Comparison of ENCODE assay signal across 9 cellular contexts in genomic region chr17:52106638-52107261, GRCh38. TPM values are rescaled to one million over a fixed set of nuclear protein-coding genes. Genes with fewer than 3 reads are reported as not detected.
DNase-seq lines count a peak whose midpoint lies in the region; ATAC-seq and TF ChIP-seq lines count a peak whose summit lies in the region.
"Had no signal": no experiment of that assay in that cellular context is flagged by ENCODE, and none has a peak within 500 bp of the region (broad histone marks: within the 10 kb centered on the region; RNA-seq: fewer than 3 reads in every experiment).

No MANE protein-coding gene starts in this region.

- peak; percentile 55 for TF ChIP-seq RAD21 in HCT116 (IDR thresholded peaks at IDR 0.05; ENCODE audit: low read depth)

- RAD21 ChIA-PET in HCT116 (lab: Charles Lee; ENCODE audit: low non-redundant PET in 1 of 2, low total read pairs in 2 of 2, uncharacterized antibody in 2 of 2, unreplicated experiment in 2 of 2), result interaction anchor here in 1 of 2 experiments (1.4 kb wide), 1 partner anchor 342 kb away, joined by 4 read pairs; no protein-coding TSS in a partner anchor

- no peak for TF ChIP-seq POLR2A in HCT116 (IDR thresholded peaks at IDR 0.05; ENCODE audit: borderline replicate concordance, extremely low read depth, insufficient read depth, insufficient read length)

- H3K9ac ChIP-seq in HCT116 (ENCODE audit: low read length), result no peak overlapping the region
- H3K9ac ChIP-seq: BLaER1 had no signal

- H4K20me1 ChIP-seq in HCT116 (ENCODE audit: insufficient read depth), result no peaks in the 10 kb centered on the region
- H4K20me1 ChIP-seq in hepatocyte (ENCODE audit: insufficient read depth, poor library complexity, severe bottlenecking), result no peaks in the 10 kb centered on the region
- H4K20me1 ChIP-seq: BLaER1 had no signal

- H3K27me3 ChIP-seq in HCT116 (ENCODE audit: insufficient read depth, low read length) (no peaks in the 10 kb centered on the region), hepatocyte (peaks cover 3% of the 10 kb centered on the region)
- H3K27me3 ChIP-seq: BLaER1 had no signal

- CTCF ChIA-PET in HCT116 (lab: Charles Lee), result interaction anchor here (1.0 to 1.9 kb wide), 4 partner anchors 342 to 808 kb away, joined by 4 to 11 read pairs (median 5); no protein-coding TSS in a partner anchor
- CTCF ChIA-PET in activated naive CD4-positive, alpha-beta T cell treated with anti-CD3 and anti-CD28 coated beads for 36 hours (lab: Charles Lee), result interaction anchor here (0.6 to 5.1 kb wide), 12 partner anchors 8 to 733 kb away, joined by 3 to 43 read pairs (median 3); no protein-coding TSS in a partner anchor

- H3K4me1 ChIP-seq in HCT116 (ENCODE audit: control insufficient read depth in 1 of 2, insufficient read depth in 2 of 2, low read length in 2 of 2), result no peaks in the 10 kb centered on the region
- H3K4me1 ChIP-seq in hepatocyte (ENCODE audit: insufficient read depth), result no peaks in the 10 kb centered on the region
- H3K4me1 ChIP-seq: BLaER1 had no signal

- H3K36me3 ChIP-seq in HCT116 (ENCODE audit: control insufficient read depth in 1 of 2, insufficient read depth in 2 of 2, low read length in 2 of 2) (no peaks in the 10 kb centered on the region), hepatocyte (replicated peaks; ENCODE audit: insufficient read depth, low read depth) (no peaks in the 10 kb centered on the region)
- H3K36me3 ChIP-seq: BLaER1 had no signal

- no peaks in the 10 kb centered on the region for H3K9me2 ChIP-seq in HCT116 (ENCODE audit: insufficient read depth)
- no peaks in the 10 kb centered on the region for H3K9me2 ChIP-seq in hepatocyte (replicated peaks; ENCODE audit: insufficient read depth)

- no peak overlapping the region for H3K4me2 ChIP-seq in HCT116 (ENCODE audit: low read length)
- H3K4me2 ChIP-seq in hepatocyte, result no peak overlapping the region
- H3K4me2 ChIP-seq: BLaER1 had no signal

- peaks cover 0 to 5% of the 10 kb centered on the region in 2 experiments; a peak in 2 of 4 replicates for H3K9me3 ChIP-seq in HCT116 (ENCODE audit: control insufficient read depth in 1 of 2, insufficient read depth in 1 of 2, low read depth in 1 of 2, low read length in 2 of 2)
- H3K9me3 ChIP-seq in hepatocyte (ENCODE audit: low read depth), result no peaks in the 10 kb centered on the region
- H3K9me3 ChIP-seq: BLaER1 had no signal

- no TSS peak for BruUV-seq in HCT116 (replicated peaks; lab: Mats Ljungman, UMichigan)

- 42% methylated on average over 7 of the region's 7 CpGs for WGBS in hepatocyte (ENCODE audit: low lambda C conversion rate, missing lambda C conversion rate)

- peak; percentile 24 to 96 (median 70); a peak in 4 of 6 replicates for TF ChIP-seq CTCF in HCT116 (IDR thresholded peaks at IDR 0.05 in 2 of 3, conservative IDR thresholded peaks at IDR 0.05 in 1 of 3; ENCODE audit: borderline replicate concordance in 1 of 3, insufficient read depth in 1 of 3, low read depth in 2 of 3, low read length in 2 of 3)
- TF ChIP-seq CTCF in hepatocyte (IDR thresholded peaks at IDR 0.05; ENCODE audit: poor library complexity), result peak; percentile 96

- H3K27ac ChIP-seq in HCT116 (ENCODE audit: low read depth, low read length), result no peak overlapping the region
- H3K27ac ChIP-seq in hepatocyte, result no peak overlapping the region
- H3K27ac ChIP-seq: BLaER1 had no signal

- peaks cover 17% of the 10 kb centered on the region for H3K27me3 Mint-ChIP-seq in activated naive CD4-positive, alpha-beta T cell treated with anti-CD3 and anti-CD28 coated beads for 36 hours (ENCODE audit: low read depth)

- H3K79me2 ChIP-seq in HCT116 (ENCODE audit: insufficient read depth, low read length) (no peaks in the 10 kb centered on the region), hepatocyte (no peaks in the 10 kb centered on the region)

- H2AFZ ChIP-seq in HCT116 (ENCODE audit: low read depth, low read length, poor library complexity, severe bottlenecking), result no peak overlapping the region
- no peak overlapping the region for H2AFZ ChIP-seq in hepatocyte

- POLR2A ChIA-PET in HCT116 (lab: Charles Lee), result no interaction called here

- no peak overlapping the region for H3K4me3 ChIP-seq in HCT116 (replicated peaks in 1 of 2; ENCODE audit: low read depth in 1 of 2, low read length in 2 of 2)
- no peak overlapping the region for H3K4me3 ChIP-seq in hepatocyte
- H3K4me3 ChIP-seq: BLaER1 had no signal

- H3K36me3 Mint-ChIP-seq in activated naive CD4-positive, alpha-beta T cell treated with anti-CD3 and anti-CD28 coated beads for 36 hours (ENCODE audit: low read depth), result no peaks in the 10 kb centered on the region

- no peaks in the 10 kb centered on the region for H3K9me3 Mint-ChIP-seq in activated naive CD4-positive, alpha-beta T cell treated with anti-CD3 and anti-CD28 coated beads for 36 hours

- no peaks in the 10 kb centered on the region for H3K4me1 Mint-ChIP-seq in activated naive CD4-positive, alpha-beta T cell treated with anti-CD3 and anti-CD28 coated beads for 36 hours (ENCODE audit: low read depth)

- ATAC-seq in HCT116 (peak; percentile 50; the same call in 1 of the 2 replicates), HG03039 (IDR thresholded peaks at IDR 0.05; ENCODE audit: unreplicated experiment) (no peak)

- H3K4me3 Mint-ChIP-seq in activated naive CD4-positive, alpha-beta T cell treated with anti-CD3 and anti-CD28 coated beads for 36 hours, result no peak overlapping the region

- intact Hi-C loops in HCT116 (cut with micrococcal nuclease), result loop anchor here (1.0 to 5.0 kb wide), 2 partner anchors 342 to 734 kb away; no protein-coding TSS in a partner anchor
- intact Hi-C loops in activated naive CD4-positive, alpha-beta T cell treated with anti-CD3 and anti-CD28 coated beads for 36 hours (cut with micrococcal nuclease), result loop anchor here (1.0 to 2.0 kb wide), 3 partner anchors 246 to 736 kb away; no protein-coding TSS in a partner anchor

- no peak overlapping the region for H3K27ac Mint-ChIP-seq in activated naive CD4-positive, alpha-beta T cell treated with anti-CD3 and anti-CD28 coated beads for 36 hours

- peak; percentile 26 for DNase-seq in DMS79 treated with DMSO at 0.1 percent for 48 hours (lab: John Stamatoyannopoulos, UW)
- no peak for DNase-seq in DMS79 (lab: John Stamatoyannopoulos, UW)
- DNase-seq in HCT116 (ENCODE audit: low read depth, low spot score), result peak; percentile 19
- peak; percentile 26 for DNase-seq in NCI-H460 (ENCODE audit: extremely low read depth, low read depth)
- DNase-seq in activated naive CD4-positive, alpha-beta T cell treated with anti-CD3 and anti-CD28 coated beads for 36 hours, result peak; percentile 66
- DNase-seq in hepatocyte (ENCODE audit: low spot score), result peak; percentile 75
- DNase-seq in stimulated activated CD4-positive, alpha-beta T cell treated with anti-CD3 and anti-CD28 coated beads, Interleukin-12 subunit alpha, Interleukin-12 subunit beta, amount 100 ng/mL, for 24 hours (ENCODE audit: low read depth in 2 of 2), result peak; percentile 1 to 37

TF ChIP-seq in HCT116, 20 proteins besides CTCF, POLR2A, EP300 and RAD21 (continues in another document):
- TF ChIP-seq JUND (IDR thresholded peaks at IDR 0.05) (no peak), FOSL1 (IDR thresholded peaks at IDR 0.05; ENCODE audit: low read depth) (no peak), EZH2 (IDR thresholded peaks at IDR 0.05) (no peak), ELF1 (IDR thresholded peaks at IDR 0.05; ENCODE audit: borderline replicate concordance, low read depth) (no peak), EGR1 (IDR thresholded peaks at IDR 0.05; ENCODE audit: low read depth) (no peak), REST (IDR thresholded peaks at IDR 0.05; ENCODE audit: low read depth) (no peak), ZFX (IDR thresholded peaks at IDR 0.05) (no peak), SP1 (IDR thresholded peaks at IDR 0.05; ENCODE audit: low read depth) (no peak), MAX (IDR thresholded peaks at IDR 0.05) (no peak), ATF3 (IDR thresholded peaks at IDR 0.05) (no peak), CBX3 (IDR thresholded peaks at IDR 0.05; ENCODE audit: low read depth) (no peak), CEBPB (IDR thresholded peaks at IDR 0.05; ENCODE audit: low read depth) (no peak), ZNF274 (IDR thresholded peaks at IDR 0.05; ENCODE audit: low read depth, low read length) (no peak)

RNA-seq across cellular contexts. Expression of gene CA10, which starts 51.8 kb away (rescaled TPM):
- not detected for total RNA-seq in HCT116 (2021; ENCODE audit: unreplicated experiment)
- not detected in 2 replicates for polyA plus RNA-seq in HCT116 (2012)
- not detected in 2 replicates for total RNA-seq in NCI-H460 (2014; rRNA removed; shearing (Covaris generic))
- not detected in 2 replicates for polyA plus RNA-seq in NCI-H460 (2014; cell fraction: nucleus; rRNA removed)
- not detected for total RNA-seq in activated naive CD4-positive, alpha-beta T cell treated with anti-CD3 and anti-CD28 coated beads for 36 hours
- total RNA-seq in hepatocyte, result 0.20 and 0.33 TPM in 2 replicates
- polyA plus RNA-seq in hepatocyte, result not detected in 2 replicates
